ENCODE assay signal across 34 cellular contexts in the genomic region with DNA sequence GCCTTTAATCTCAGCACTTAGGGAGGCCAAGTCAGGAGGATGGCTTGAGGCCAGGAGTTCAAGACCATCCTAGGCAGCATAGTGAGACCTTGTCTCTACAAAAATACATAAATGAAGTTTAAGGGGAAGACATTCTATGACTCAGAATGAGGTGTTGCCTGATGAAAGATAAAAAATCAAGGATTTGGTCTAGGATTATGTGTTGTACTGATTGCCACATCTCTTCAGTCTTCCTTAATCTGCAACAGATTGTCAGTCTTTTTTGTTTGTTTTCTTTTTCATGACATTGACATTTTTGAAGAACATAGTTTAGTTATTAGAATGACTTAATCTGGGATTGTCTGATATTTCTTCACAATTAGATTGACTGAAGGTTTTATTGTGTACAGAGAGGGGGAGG. TPM values are rescaled to one million over a fixed set of nuclear protein-coding genes. Genes with fewer than 3 reads are reported as not detected.
"Had no signal": no experiment of that assay in that cellular context is flagged by ENCODE, and none has a peak within 500 bp of the region (broad histone marks: within the 10 kb centered on the region; RNA-seq: fewer than 3 reads in every experiment).

No MANE protein-coding gene starts in this region.

- H3K27ac Mint-ChIP-seq: dendritic cell treated with granulocyte-macrophage colony-stimulating factor and Interleukin-4, amounts not matched to agents 40 ng/mL and 50 ng/mL, for 4 days; endodermal cell; natural killer cell; progenitor cell of endocrine pancreas; stimulated activated effector memory CD8-positive, alpha-beta T cell treated with anti-CD3 and anti-CD28 coated beads, Interleukin-12 subunit alpha, Interleukin-12 subunit beta, amount 100 ng/mL, for 72 hours had no signal

- H3K79me2 ChIP-seq: hepatocyte had no signal

- H3K9me3 ChIP-seq: colonic mucosa, gastroesophageal sphincter, heart left ventricle, left ventricle myocardium inferior, lower lobe of right lung, pancreas, sigmoid colon, stomach, thyroid gland had no signal

- H3K36me3 ChIP-seq: colonic mucosa, gastroesophageal sphincter, heart left ventricle, left ventricle myocardium inferior, lower lobe of right lung, pancreas, sigmoid colon, stomach, thyroid gland had no signal

- H3K36me3 Mint-ChIP-seq: natural killer cell; stimulated activated effector memory CD8-positive, alpha-beta T cell treated with anti-CD3 and anti-CD28 coated beads, Interleukin-12 subunit alpha, Interleukin-12 subunit beta, amount 100 ng/mL, for 72 hours had no signal

- H3K27me3 Mint-ChIP-seq: dendritic cell treated with granulocyte-macrophage colony-stimulating factor and Interleukin-4, amounts not matched to agents 40 ng/mL and 50 ng/mL, for 4 days; progenitor cell of endocrine pancreas had no signal

- H3K27me3 ChIP-seq: colonic mucosa, foreskin keratinocyte, gastroesophageal sphincter, heart left ventricle, hepatocyte, pancreas, sigmoid colon, stomach, thyroid gland had no signal

- H3K4me3 ChIP-seq: colonic mucosa, gastroesophageal sphincter, heart left ventricle, hepatocyte, left ventricle myocardium inferior, lower lobe of right lung, pancreas, sigmoid colon, stomach, thyroid gland had no signal

- H3K27ac ChIP-seq: colonic mucosa, epithelial cell of prostate, foreskin keratinocyte, gastroesophageal sphincter, heart left ventricle, hepatocyte, left ventricle myocardium inferior, lower lobe of right lung, pancreas, sigmoid colon, stomach, thyroid gland had no signal

- DNase-seq: colonic mucosa; effector CD8-positive, alpha-beta T cell; endodermal cell; foreskin keratinocyte; heart left ventricle; islet precursor cell; kidney glomerular epithelial cell; left colon; left ventricle myocardium inferior; lower lobe of right lung; natural killer cell; occipital lobe; pancreas; sigmoid colon; stimulated activated CD4-positive, alpha-beta T cell treated with anti-CD3 and anti-CD28 coated beads, Interleukin-2, amount 100 ng/mL, for 24 hours; stimulated activated CD4-positive, alpha-beta T cell treated with anti-CD3 and anti-CD28 coated beads, Interleukin-4, amount 100 ng/mL, for 24 hours; stimulated activated naive CD4-positive, alpha-beta T cell treated with Interleukin-2 at 50 U/mL for 16 hours; stomach; thyroid gland; trophoblast cell had no signal

- H2AFZ ChIP-seq: hepatocyte had no signal

- FAIRE-seq: pancreas had no signal

- ATAC-seq: esophagus mucosa; foreskin keratinocyte; gastroesophageal sphincter; heart left ventricle; left colon; lower lobe of right lung; natural killer cell; stimulated activated effector memory CD8-positive, alpha-beta T cell treated with anti-CD3 and anti-CD28 coated beads, Interleukin-12 subunit alpha, Interleukin-12 subunit beta, amount 100 ng/mL, for 72 hours had no signal

- H3K9me3 Mint-ChIP-seq: dendritic cell treated with granulocyte-macrophage colony-stimulating factor and Interleukin-4, amounts not matched to agents 40 ng/mL and 50 ng/mL, for 4 days; endodermal cell; natural killer cell; stimulated activated effector memory CD8-positive, alpha-beta T cell treated with anti-CD3 and anti-CD28 coated beads, Interleukin-12 subunit alpha, Interleukin-12 subunit beta, amount 100 ng/mL, for 72 hours had no signal

- H3K4me1 Mint-ChIP-seq: endodermal cell; natural killer cell; stimulated activated effector memory CD8-positive, alpha-beta T cell treated with anti-CD3 and anti-CD28 coated beads, Interleukin-12 subunit alpha, Interleukin-12 subunit beta, amount 100 ng/mL, for 72 hours had no signal

- H3K4me3 Mint-ChIP-seq: dendritic cell treated with granulocyte-macrophage colony-stimulating factor and Interleukin-4, amounts not matched to agents 40 ng/mL and 50 ng/mL, for 4 days; endodermal cell; natural killer cell; stimulated activated effector memory CD8-positive, alpha-beta T cell treated with anti-CD3 and anti-CD28 coated beads, Interleukin-12 subunit alpha, Interleukin-12 subunit beta, amount 100 ng/mL, for 72 hours had no signal

- H3K4me1 ChIP-seq: colonic mucosa, gastroesophageal sphincter, heart left ventricle, left ventricle myocardium inferior, lower lobe of right lung, pancreas, sigmoid colon, stomach, thyroid gland had no signal

- H3K4me2 ChIP-seq: hepatocyte had no signal

RNA-seq across cellular contexts. Expression of a gene that starts 26.3 kb away (rescaled TPM):
- total RNA-seq: esophagus mucosa, foreskin keratinocyte, gastroesophageal sphincter, heart left ventricle, left colon, left ventricle myocardium inferior, lower lobe of right lung, mesenteric fat pad, subcutaneous adipose tissue, thyroid gland had no signal
- polyA plus RNA-seq: foreskin keratinocyte, heart left ventricle, pancreas, stomach, urinary bladder had no signal

RNA-seq across cellular contexts. Expression of a gene that starts 47.3 kb away (rescaled TPM):
- total RNA-seq: chondrocyte, colonic mucosa, esophagus mucosa, foreskin keratinocyte, gastroesophageal sphincter, heart left ventricle, hepatocyte, left colon, left ventricle myocardium inferior, lower lobe of right lung, mesenteric fat pad, natural killer cell, occipital lobe, pancreas, sigmoid colon, skeletal muscle tissue, stomach, subcutaneous adipose tissue, temporal lobe, thyroid gland, urinary bladder had no signal
- polyA plus RNA-seq: foreskin keratinocyte, heart left ventricle, hepatocyte, neural cell, pancreas, sigmoid colon, stomach, urinary bladder had no signal
